ENCODE assay signal across 8 cellular contexts in the genomic region with DNA sequence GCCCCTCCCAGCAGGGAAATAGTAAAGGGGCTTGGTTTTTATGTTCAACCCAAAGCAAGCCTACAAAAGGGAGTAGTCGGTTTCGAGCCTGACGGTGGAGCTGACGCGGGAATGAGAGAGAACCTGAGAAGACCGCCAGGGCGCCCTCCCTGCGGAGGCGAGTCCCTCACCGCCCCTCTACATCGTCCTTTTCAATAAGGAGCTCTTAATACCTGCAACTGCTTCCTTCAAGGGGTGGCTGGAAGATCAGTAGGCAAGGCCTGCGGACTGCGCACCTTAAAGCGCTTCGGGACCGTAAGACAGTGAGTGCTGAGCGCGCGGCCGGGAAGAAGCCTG. TPM values are rescaled to one million over a fixed set of nuclear protein-coding genes. Genes with fewer than 3 reads are reported as not detected.
DNase-seq lines count a peak whose midpoint lies in the region; ATAC-seq and TF ChIP-seq lines count a peak whose summit lies in the region.

No MANE protein-coding gene starts in this region.

- no peaks in the 10 kb centered on the region for H3K9me3 Mint-ChIP-seq in WTC11

- ATAC-seq in GM18909 (IDR thresholded peaks at IDR 0.05; ENCODE audit: poor library complexity, unreplicated experiment) = peak; percentile 21
- ATAC-seq in WTC11 = peak; percentile 13
- ATAC-seq in GM21423 (IDR thresholded peaks at IDR 0.05; ENCODE audit: unreplicated experiment) = no peak

- H3K9ac ChIP-seq in HUES6 (ENCODE audit: low read length) = peak overlapping the region; percentile 81
- H3K9ac ChIP-seq in fibroblast of lung (ENCODE audit: insufficient read depth, low read length) = peak overlapping the region; percentile 96

- POLR2A ChIA-PET in WTC11 (lab: Charles Lee) = interaction anchor here (0.9 to 1.5 kb wide), 12 partner anchors 10 to 371 kb away, joined by 3 to 7 read pairs (median 3); a partner anchor contains a TSS

- TF ChIP-seq CTCF in BE2C (IDR thresholded peaks at IDR 0.05; ENCODE audit: low read depth, low read length) (peak; percentile 33), WTC11 (IDR thresholded peaks at IDR 0.05) (no peak), fibroblast of lung (conservative IDR thresholded peaks at IDR 0.05 in 1 of 2, IDR thresholded peaks at IDR 0.05 in 1 of 2; ENCODE audit: low read depth in 1 of 2, low read length in 2 of 2) (no peak), neutrophil (IDR thresholded peaks at IDR 0.05) (no peak), GM13977 (IDR thresholded peaks at IDR 0.05; ENCODE audit: extremely low read depth, insufficient read depth, missing control alignments) (no peak)

- no peaks in the 10 kb centered on the region for H3K9me3 ChIP-seq in BE2C
- H3K9me3 ChIP-seq in HUES6 (ENCODE audit: control insufficient read depth, insufficient read depth, low read depth, low read length) = no peaks in the 10 kb centered on the region
- no peaks in the 10 kb centered on the region for H3K9me3 ChIP-seq in fibroblast of lung (ENCODE audit: control insufficient read depth, insufficient read depth, low read depth, low read length)
- H3K9me3 ChIP-seq in neutrophil = no peaks in the 10 kb centered on the region

- no peaks in the 10 kb centered on the region for H3K27me3 Mint-ChIP-seq in WTC11 (ENCODE audit: low read depth)

- H3K4me2 ChIP-seq in fibroblast of lung (ENCODE audit: extremely low read depth, insufficient read depth, low read length) = peak overlapping the region; percentile 83

- H3K36me3 Mint-ChIP-seq in WTC11 = no peaks in the 10 kb centered on the region

- CTCF ChIA-PET in WTC11 (lab: Charles Lee) = interaction anchor here (0.7 to 2.0 kb wide), 22 partner anchors 12 to 1063 kb away, joined by 3 to 19 read pairs (median 4); a partner anchor contains a TSS

- H3K36me3 ChIP-seq in BE2C (no peaks in the 10 kb centered on the region), HUES6 (ENCODE audit: control insufficient read depth, insufficient read depth, low read length) (no peaks in the 10 kb centered on the region), fibroblast of lung (ENCODE audit: control insufficient read depth, insufficient read depth, low read length) (no peaks in the 10 kb centered on the region), neutrophil (no peaks in the 10 kb centered on the region)

- peaks cover 9% of the 10 kb centered on the region for H3K4me1 Mint-ChIP-seq in WTC11

- H3K27me3 ChIP-seq in BE2C (no peaks in the 10 kb centered on the region), HUES6 (ENCODE audit: control insufficient read depth, insufficient read depth, low read length) (no peaks in the 10 kb centered on the region), fibroblast of lung (ENCODE audit: control insufficient read depth, insufficient read depth, low read length) (no peaks in the 10 kb centered on the region), neutrophil (no peaks in the 10 kb centered on the region)

- H3K79me2 ChIP-seq in fibroblast of lung (ENCODE audit: control insufficient read depth, insufficient read depth, low read length) = peaks cover 10% of the 10 kb centered on the region

- in situ Hi-C loops in GM13977 (cut with MboI; ENCODE audit: low pct_unique_long_range_greater_than_20kb, low sequenced_read_pairs, unreplicated experiment) = no loop called here

- H3K4me3 Mint-ChIP-seq in WTC11 = peak overlapping the region; percentile 92

- DNase-seq in BE2C = peak; percentile 61
- DNase-seq in WTC11 (ENCODE audit: low spot score) = no peak
- peak; percentile 60 to 66 for DNase-seq in fibroblast of lung (ENCODE audit: low read depth in 2 of 2)
- DNase-seq in GM13977 (ENCODE audit: low spot score) = no peak

- H4K20me1 ChIP-seq in fibroblast of lung (ENCODE audit: control insufficient read depth, extremely low read depth, insufficient read depth, low read length) = no peaks in the 10 kb centered on the region

- peak overlapping the region; percentile 92 for H3K27ac Mint-ChIP-seq in WTC11

- H3K4me3 ChIP-seq in BE2C (ENCODE audit: low read depth, low read length) = peak overlapping the region; percentile 95
- peak overlapping the region; percentile 85 for H3K4me3 ChIP-seq in HUES6 (ENCODE audit: low read depth, low read length)
- H3K4me3 ChIP-seq in fibroblast of lung (replicated peaks in 1 of 4; ENCODE audit: control extremely low read depth in 1 of 4, insufficient read depth in 1 of 4, low read depth in 3 of 4, low read length in 4 of 4) = peak overlapping the region; percentile 79 to 93 (median 84)
- H3K4me3 ChIP-seq in neutrophil (ENCODE audit: low read depth in 1 of 2, low read length in 1 of 2) = peak overlapping the region; percentile 87 to 96

- no peak overlapping the region for H3K27ac ChIP-seq in HUES6 (ENCODE audit: low read depth, low read length)
- peak overlapping the region; percentile 99 for H3K27ac ChIP-seq in fibroblast of lung (ENCODE audit: insufficient read depth, low read length)
- peak overlapping the region; percentile 85 for H3K27ac ChIP-seq in neutrophil

- H3K4me1 ChIP-seq in BE2C (no peaks in the 10 kb centered on the region), HUES6 (ENCODE audit: control insufficient read depth, insufficient read depth, low read length) (peaks cover 7% of the 10 kb centered on the region; the same call in 1 of the 2 replicates), fibroblast of lung (ENCODE audit: control insufficient read depth, extremely low read depth, insufficient read depth, low read length) (no peaks in the 10 kb centered on the region), neutrophil (ENCODE audit: control insufficient read depth in 1 of 2, insufficient read depth in 1 of 2, low read depth in 1 of 2, low read length in 1 of 2) (peaks cover 27 to 32% of the 10 kb centered on the region in 2 experiments)

- H2AFZ ChIP-seq in fibroblast of lung (ENCODE audit: low read length) = peak overlapping the region; percentile 75

TF ChIP-seq in WTC11, 78 proteins besides CTCF, POLR2A, EP300 and RAD21 (continues in another document):
- no peak for TF ChIP-seq SP1 (CRISPR knock-in tag; conservative IDR thresholded peaks at IDR 0.05)
- TF ChIP-seq, protein P1, sequence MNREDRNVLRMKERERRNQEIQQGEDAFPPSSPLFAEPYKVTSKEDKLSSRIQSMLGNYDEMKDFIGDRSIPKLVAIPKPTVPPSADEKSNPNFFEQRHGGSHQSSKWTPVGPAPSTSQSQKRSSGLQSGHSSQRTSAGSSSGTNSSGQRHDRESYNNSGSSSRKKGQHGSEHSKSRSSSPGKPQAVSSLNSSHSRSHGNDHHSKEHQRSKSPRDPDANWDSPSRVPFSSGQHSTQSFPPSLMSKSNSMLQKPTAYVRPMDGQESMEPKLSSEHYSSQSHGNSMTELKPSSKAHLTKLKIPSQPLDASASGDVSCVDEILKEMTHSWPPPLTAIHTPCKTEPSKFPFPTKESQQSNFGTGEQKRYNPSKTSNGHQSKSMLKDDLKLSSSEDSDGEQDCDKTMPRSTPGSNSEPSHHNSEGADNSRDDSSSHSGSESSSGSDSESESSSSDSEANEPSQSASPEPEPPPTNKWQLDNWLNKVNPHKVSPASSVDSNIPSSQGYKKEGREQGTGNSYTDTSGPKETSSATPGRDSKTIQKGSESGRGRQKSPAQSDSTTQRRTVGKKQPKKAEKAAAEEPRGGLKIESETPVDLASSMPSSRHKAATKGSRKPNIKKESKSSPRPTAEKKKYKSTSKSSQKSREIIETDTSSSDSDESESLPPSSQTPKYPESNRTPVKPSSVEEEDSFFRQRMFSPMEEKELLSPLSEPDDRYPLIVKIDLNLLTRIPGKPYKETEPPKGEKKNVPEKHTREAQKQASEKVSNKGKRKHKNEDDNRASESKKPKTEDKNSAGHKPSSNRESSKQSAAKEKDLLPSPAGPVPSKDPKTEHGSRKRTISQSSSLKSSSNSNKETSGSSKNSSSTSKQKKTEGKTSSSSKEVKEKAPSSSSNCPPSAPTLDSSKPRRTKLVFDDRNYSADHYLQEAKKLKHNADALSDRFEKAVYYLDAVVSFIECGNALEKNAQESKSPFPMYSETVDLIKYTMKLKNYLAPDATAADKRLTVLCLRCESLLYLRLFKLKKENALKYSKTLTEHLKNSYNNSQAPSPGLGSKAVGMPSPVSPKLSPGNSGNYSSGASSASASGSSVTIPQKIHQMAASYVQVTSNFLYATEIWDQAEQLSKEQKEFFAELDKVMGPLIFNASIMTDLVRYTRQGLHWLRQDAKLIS (CRISPR knock-in tag; IDR thresholded peaks at IDR 0.05; ENCODE audit: borderline replicate concordance) = no peak
- TF ChIP-seq, protein P2, sequence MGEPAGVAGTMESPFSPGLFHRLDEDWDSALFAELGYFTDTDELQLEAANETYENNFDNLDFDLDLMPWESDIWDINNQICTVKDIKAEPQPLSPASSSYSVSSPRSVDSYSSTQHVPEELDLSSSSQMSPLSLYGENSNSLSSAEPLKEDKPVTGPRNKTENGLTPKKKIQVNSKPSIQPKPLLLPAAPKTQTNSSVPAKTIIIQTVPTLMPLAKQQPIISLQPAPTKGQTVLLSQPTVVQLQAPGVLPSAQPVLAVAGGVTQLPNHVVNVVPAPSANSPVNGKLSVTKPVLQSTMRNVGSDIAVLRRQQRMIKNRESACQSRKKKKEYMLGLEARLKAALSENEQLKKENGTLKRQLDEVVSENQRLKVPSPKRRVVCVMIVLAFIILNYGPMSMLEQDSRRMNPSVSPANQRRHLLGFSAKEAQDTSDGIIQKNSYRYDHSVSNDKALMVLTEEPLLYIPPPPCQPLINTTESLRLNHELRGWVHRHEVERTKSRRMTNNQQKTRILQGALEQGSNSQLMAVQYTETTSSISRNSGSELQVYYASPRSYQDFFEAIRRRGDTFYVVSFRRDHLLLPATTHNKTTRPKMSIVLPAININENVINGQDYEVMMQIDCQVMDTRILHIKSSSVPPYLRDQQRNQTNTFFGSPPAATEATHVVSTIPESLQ (CRISPR knock-in tag; IDR thresholded peaks at IDR 0.05) = no peak

RNA-seq across cellular contexts. Expression of a gene that starts 0.7 kb away (rescaled TPM):
- polyA plus RNA-seq in BE2C (2012; ENCODE audit: insufficient read depth, insufficient read length, low read depth) = 34.1 TPM
- 21.4 to 25.8 TPM (median 23.7 TPM) in 3 replicates for total RNA-seq in WTC11 (2021)
- total RNA-seq in fibroblast of lung = 9.8 and 19.5 TPM in 2 replicates
- 9.6 and 11.4 TPM in 2 replicates for polyA plus RNA-seq in fibroblast of lung
- 11.9 and 13.4 TPM in 2 replicates for polyA plus RNA-seq in fibroblast of lung (2012)
- polyA minus RNA-seq in fibroblast of lung (ENCODE audit: low replicate concordance) = 33.8 and 61.8 TPM in 2 replicates

RNA-seq across cellular contexts. Expression of a gene that starts 38.8 kb away (rescaled TPM):
- polyA plus RNA-seq in BE2C (2012; ENCODE audit: insufficient read depth, insufficient read length, low read depth) = 2.5 TPM
- 11.3 to 12.8 TPM (median 11.4 TPM) in 3 replicates for total RNA-seq in WTC11 (2021)
- total RNA-seq in fibroblast of lung = 0.33 and 0.51 TPM in 2 replicates
- 0.12 and 0.17 TPM in 2 replicates for polyA plus RNA-seq in fibroblast of lung
- polyA plus RNA-seq in fibroblast of lung (2012) = 0.17 and 0.41 TPM in 2 replicates
- polyA minus RNA-seq in fibroblast of lung (ENCODE audit: low replicate concordance) = not detected in 2 replicates

RNA-seq across cellular contexts. Expression of a gene that starts 45.1 kb away (rescaled TPM):
- polyA plus RNA-seq in BE2C (2012; ENCODE audit: insufficient read depth, insufficient read length, low read depth) = 0.12 TPM
- 1.6 to 2.1 TPM (median 1.8 TPM) in 3 replicates for total RNA-seq in WTC11 (2021)
- under 0.01 TPM in 2 replicates for total RNA-seq in fibroblast of lung
- 0.29 and 1.2 TPM in 2 replicates for polyA plus RNA-seq in fibroblast of lung
- polyA plus RNA-seq in fibroblast of lung (2012) = 0.20 and 1.1 TPM in 2 replicates
- 0.37 and 2.7 TPM in 2 replicates for polyA minus RNA-seq in fibroblast of lung (ENCODE audit: low replicate concordance)

Comparison
In these comparisons a context has a peak if more than half of its experiments do, and no peak if none do; other contexts are left out.
1. DNase-seq: peak in BE2C (single experiment) and fibroblast of lung (2 of 2); none in WTC11 (single experiment) and GM13977 (single experiment).
2. Peak in every context shown above with its lines, with median percentiles within 50 percentile points of each other: H3K4me3 ChIP-seq.